ENCODE assay signal across 12 cellular contexts in the genomic region with DNA sequence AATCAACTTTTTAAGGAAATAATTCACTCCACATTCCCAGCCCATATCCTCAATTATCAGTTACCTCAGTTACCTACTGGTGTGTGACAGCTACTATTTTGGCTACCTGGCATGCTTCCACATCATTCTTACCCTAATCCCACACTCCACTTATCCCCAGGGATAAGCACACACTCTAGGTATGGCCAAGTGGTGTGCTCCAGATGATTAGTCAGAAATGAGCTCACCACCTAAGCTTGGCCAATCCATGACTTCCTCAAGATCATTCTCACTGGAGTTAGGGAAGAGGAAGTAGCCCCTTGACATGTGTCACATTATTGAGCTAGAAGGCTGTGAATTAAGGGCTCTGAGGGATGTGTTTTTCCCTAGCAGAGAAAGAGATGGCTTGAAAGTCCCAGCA. TPM values are rescaled to one million over a fixed set of nuclear protein-coding genes. Genes with fewer than 3 reads are reported as not detected.
DNase-seq lines count a peak whose midpoint lies in the region; ATAC-seq, FAIRE-seq and TF ChIP-seq lines count a peak whose summit lies in the region.
"Had no signal": no experiment of that assay in that cellular context is flagged by ENCODE, and none has a peak within 500 bp of the region (broad histone marks: within the 10 kb centered on the region; RNA-seq: fewer than 3 reads in every experiment).

No MANE protein-coding gene starts in this region.

- H3K9me1 ChIP-seq in keratinocyte (ENCODE audit: control insufficient read depth, extremely low read depth, insufficient read depth, low read length), result no peaks in the 10 kb centered on the region

- H3K27me3 ChIP-seq in Karpas-422 (ENCODE audit: low read length), result no peaks in the 10 kb centered on the region
- no peaks in the 10 kb centered on the region for H3K27me3 ChIP-seq in keratinocyte (ENCODE audit: control insufficient read depth, extremely low read depth, insufficient read depth, low read length)

- peak; percentile 70 for FAIRE-seq in keratinocyte (lab: Jason Lieb, UNC)

- no peak overlapping the region for H2AFZ ChIP-seq in Karpas-422 (ENCODE audit: low read length)
- no peak overlapping the region for H2AFZ ChIP-seq in keratinocyte (ENCODE audit: control insufficient read depth, low read length)

- H3K79me2 ChIP-seq in Karpas-422 (ENCODE audit: low read length), result no peaks in the 10 kb centered on the region
- no peaks in the 10 kb centered on the region for H3K79me2 ChIP-seq in keratinocyte (ENCODE audit: control insufficient read depth, insufficient read depth, low read length)

- ATAC-seq in left lobe of liver (no peak), HG02588 (IDR thresholded peaks at IDR 0.05; ENCODE audit: unreplicated experiment) (no peak)
- ATAC-seq: Panc1 had no signal

- H3K4me1 ChIP-seq in Karpas-422 (ENCODE audit: low read length), result no peaks in the 10 kb centered on the region
- H3K4me1 ChIP-seq in keratinocyte (ENCODE audit: control insufficient read depth, extremely low read depth, insufficient read depth, low read length), result peaks cover 3% of the 10 kb centered on the region

- no peak for TF ChIP-seq CTCF in keratinocyte (optimal IDR thresholded peaks at IDR 0.05 in 1 of 3, IDR thresholded peaks at IDR 0.05 in 1 of 3, conservative IDR thresholded peaks at IDR 0.05 in 1 of 3; ENCODE audit: extremely low read depth in 1 of 3, insufficient read depth in 2 of 3, low read length in 3 of 3)

- DNase-seq in DMS53 treated with DMSO at 0.1 percent for 48 hours (lab: John Stamatoyannopoulos, UW; ENCODE audit: unreplicated experiment) (peak; percentile 96), Karpas-422 (peak; percentile 48), NOMO-1 treated with DMSO at 0.1 percent for 48 hours (lab: John Stamatoyannopoulos, UW; ENCODE audit: unreplicated experiment) (peak; percentile 58), keratinocyte (ENCODE audit: low read depth, low spot score) (no peak), left lobe of liver (ENCODE audit: low spot score) (no peak), RPMI8226 (no peak)
- DNase-seq: activated CD4-positive, CD25-positive, alpha-beta regulatory T cell; activated T-cell treated with anti-CD3 and anti-CD28 coated beads, Interleukin-2, amount 50 U/mL, for 48 hours; posterior cingulate gyrus; stimulated activated CD4-positive, alpha-beta T cell treated with anti-CD3 and anti-CD28 coated beads, Interleukin-4, amount 100 ng/mL, for 24 hours had no signal

- H3K9ac ChIP-seq in Karpas-422 (ENCODE audit: low read length) (no peak overlapping the region), keratinocyte (ENCODE audit: control insufficient read depth, extremely low read depth, insufficient read depth, low read length) (no peak overlapping the region)

- H3K27ac ChIP-seq in Karpas-422 (ENCODE audit: low read length) (no peak overlapping the region), keratinocyte (ENCODE audit: control insufficient read depth, insufficient read depth, low read length) (no peak overlapping the region)

- no peak overlapping the region for H3K4me2 ChIP-seq in Karpas-422 (ENCODE audit: low read depth, low read length, poor library complexity, severe bottlenecking)
- no peak overlapping the region for H3K4me2 ChIP-seq in keratinocyte (ENCODE audit: control insufficient read depth, extremely low read depth, insufficient read depth, low read depth, low read length)

- H3K36me3 ChIP-seq in Karpas-422 (ENCODE audit: insufficient read depth, low read length), result no peaks in the 10 kb centered on the region
- no peaks in the 10 kb centered on the region for H3K36me3 ChIP-seq in keratinocyte (ENCODE audit: control insufficient read depth in 2 of 2, extremely low read depth in 1 of 2, insufficient read depth in 2 of 2, low read length in 2 of 2)

- H4K20me1 ChIP-seq in Karpas-422 (ENCODE audit: insufficient read depth, low read depth, low read length), result no peaks in the 10 kb centered on the region; the same call in 1 of the 2 replicates
- no peaks in the 10 kb centered on the region for H4K20me1 ChIP-seq in keratinocyte (ENCODE audit: control insufficient read depth, extremely low read depth, insufficient read depth, low read length)

- dilution Hi-C loops in keratinocyte (cut with MboI; ENCODE audit: extremely low pct_ligation_motif_present, low sequenced_read_pairs), result no loop called here

- no peaks in the 10 kb centered on the region for H3K9me3 ChIP-seq in Karpas-422 (ENCODE audit: low read length)
- no peaks in the 10 kb centered on the region for H3K9me3 ChIP-seq in keratinocyte (ENCODE audit: control insufficient read depth, low read depth, low read length)

- H3K9me2 ChIP-seq in Karpas-422 (replicated peaks; ENCODE audit: insufficient read depth, low read length), result no peaks in the 10 kb centered on the region

- H3K4me3 ChIP-seq in Karpas-422 (ENCODE audit: low read length) (no peak overlapping the region), keratinocyte (ENCODE audit: control insufficient read depth in 2 of 3, extremely low read depth in 1 of 3, insufficient read depth in 2 of 3, low read depth in 1 of 3, low read length in 3 of 3) (no peak overlapping the region)

RNA-seq across cellular contexts. Expression of gene SMAD4, which starts 20.9 kb away (rescaled TPM):
- total RNA-seq in Karpas-422 (2014; rRNA removed; shearing (Covaris generic); ENCODE audit: low replicate concordance), result 68.1 and 101 TPM in 2 replicates
- polyA plus RNA-seq in keratinocyte, result 48.1 to 73.6 TPM (median 68.2 TPM) in 3 replicates
- 17.2 TPM for polyA plus RNA-seq in keratinocyte (2011; ENCODE audit: low read depth)
- 28.3 and 58.9 TPM in 2 replicates for polyA plus RNA-seq in keratinocyte (2011; cell fraction: cytosol; rRNA removed)
- polyA plus RNA-seq in keratinocyte (2011; cell fraction: nucleus; rRNA removed), result 34.6 and 41.5 TPM in 2 replicates
- polyA plus RNA-seq in keratinocyte (2012; ENCODE audit: low replicate concordance), result 31.6 and 41.5 TPM in 2 replicates
- polyA minus RNA-seq in keratinocyte, result 70.8 to 110 TPM (median 102 TPM) in 3 replicates
- polyA minus RNA-seq in keratinocyte (2011; cell fraction: cytosol; rRNA and poly(A)+ RNA removed), result 15.2 TPM
- 11.2 and 41.1 TPM in 2 replicates for polyA minus RNA-seq in keratinocyte (2011; cell fraction: nucleus; rRNA and poly(A)+ RNA removed)
- total RNA-seq in left lobe of liver, result 54.6 TPM

RNA-seq across cellular contexts. Expression of gene ELAC1, which starts 41.2 kb away (rescaled TPM):
- 6.5 and 6.6 TPM in 2 replicates for total RNA-seq in Karpas-422 (2014; rRNA removed; shearing (Covaris generic); ENCODE audit: low replicate concordance)
- polyA plus RNA-seq in keratinocyte, result 5.9 to 8.3 TPM (median 6.1 TPM) in 3 replicates
- 4.0 TPM for polyA plus RNA-seq in keratinocyte (2011; ENCODE audit: low read depth)
- polyA plus RNA-seq in keratinocyte (2011; cell fraction: cytosol; rRNA removed), result 5.1 and 6.9 TPM in 2 replicates
- 5.0 and 5.3 TPM in 2 replicates for polyA plus RNA-seq in keratinocyte (2011; cell fraction: nucleus; rRNA removed)
- polyA plus RNA-seq in keratinocyte (2012; ENCODE audit: low replicate concordance), result 3.5 and 7.1 TPM in 2 replicates
- 0.30 to 5.7 TPM (median 3.6 TPM) in 3 replicates for polyA minus RNA-seq in keratinocyte
- 2.3 TPM for polyA minus RNA-seq in keratinocyte (2011; cell fraction: cytosol; rRNA and poly(A)+ RNA removed)
- polyA minus RNA-seq in keratinocyte (2011; cell fraction: nucleus; rRNA and poly(A)+ RNA removed), result 3.3 and 3.6 TPM in 2 replicates
- 5.2 TPM for total RNA-seq in left lobe of liver

Comparison
In these comparisons a context has a peak if more than half of its experiments do, and no peak if none do; other contexts are left out.
1. DNase-seq: peak in DMS53 treated with DMSO at 0.1 percent for 48 hours (single experiment), Karpas-422 (single experiment) and NOMO-1 treated with DMSO at 0.1 percent for 48 hours (single experiment); none in keratinocyte (single experiment), left lobe of liver (single experiment) and RPMI8226 (single experiment).